Comparison of ENCODE assay signal across 2 cellular contexts in the genomic region with DNA sequence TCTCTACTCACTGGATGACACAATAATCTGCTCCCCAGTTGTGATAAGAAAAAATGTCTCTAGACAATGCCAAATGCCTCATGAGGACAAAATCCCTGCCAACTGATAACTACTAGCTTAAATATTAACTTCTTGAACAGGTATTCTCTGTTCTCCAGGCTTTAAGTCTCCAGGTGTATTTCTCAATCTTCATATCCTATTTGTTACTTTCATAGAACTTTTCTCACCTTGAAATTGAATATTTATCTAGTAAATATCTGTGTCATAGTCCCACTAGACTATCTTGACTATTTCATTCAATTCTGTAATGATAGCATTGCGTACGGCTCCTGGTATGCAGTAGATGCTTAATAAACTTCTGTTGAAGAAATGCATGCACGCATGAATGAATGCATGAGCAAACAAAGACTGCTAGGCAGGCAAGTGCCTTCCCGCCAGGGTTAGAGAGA.
A peak's percentile ranks its signal among the peaks of the same experiment; 100 is the strongest.
TF ChIP-seq lines count a peak whose summit lies in the region.

No MANE protein-coding gene starts in this region.

TF ChIP-seq in K562, 482 proteins besides CTCF, POLR2A, EP300 and RAD21:
- TF ChIP-seq ZNF551 (CRISPR knock-in tag; IDR thresholded peaks at IDR 0.05) (no peak), TCFL5 (CRISPR knock-in tag; conservative IDR thresholded peaks at IDR 0.05) (no peak), ZNF24 (IDR thresholded peaks at IDR 0.05) (0 out of 2 replicates have a peak, but pooled peaks have one; percentile 44), ZNF766 (CRISPR knock-in tag; conservative IDR thresholded peaks at IDR 0.05) (no peak), NFIC (IDR thresholded peaks at IDR 0.05) (no peak), SMAD2 (IDR thresholded peaks at IDR 0.05; ENCODE audit: low read depth, low read length) (no peak), WHSC1 (IDR thresholded peaks at IDR 0.05; ENCODE audit: low read length) (no peak), ARID3A (IDR thresholded peaks at IDR 0.05; ENCODE audit: borderline replicate concordance, low read depth, low read length) (no peak)

TF ChIP-seq in HepG2, 621 proteins besides CTCF, POLR2A, EP300 and RAD21 (continues in another document):
- TF ChIP-seq CREB1 (IDR thresholded peaks at IDR 0.05) = no peak
- peak; percentile 72 for TF ChIP-seq CREB1 (CRISPR knock-in tag; IDR thresholded peaks at IDR 0.05)
- no peak for TF ChIP-seq THYN1 (CRISPR knock-in tag; IDR thresholded peaks at IDR 0.05; ENCODE audit: borderline replicate concordance, low read depth)
- peak; percentile 17; the same call in 1 of the 2 replicates for TF ChIP-seq RARA (CRISPR knock-in tag; IDR thresholded peaks at IDR 0.05)
- TF ChIP-seq SOX6 (IDR thresholded peaks at IDR 0.05) = no peak
- peak; percentile 97 for TF ChIP-seq SOX6 (CRISPR knock-in tag; IDR thresholded peaks at IDR 0.05)
- TF ChIP-seq ARID5B (CRISPR knock-in tag; IDR thresholded peaks at IDR 0.05) = peak; percentile 77
- TF ChIP-seq CEBPG (CRISPR knock-in tag; IDR thresholded peaks at IDR 0.05) = peak; percentile 67; the same call in 1 of the 2 replicates
- 0 out of 2 replicates have a peak, but pooled peaks have one; percentile 19 for TF ChIP-seq ZBTB33 (CRISPR knock-in tag; IDR thresholded peaks at IDR 0.05)
- TF ChIP-seq ZNF124 (CRISPR knock-in tag; IDR thresholded peaks at IDR 0.05) = peak; percentile 25; the same call in 1 of the 2 replicates
- TF ChIP-seq ZEB1 (IDR thresholded peaks at IDR 0.05; ENCODE audit: insufficient replicate concordance, low read depth) = peak; percentile 77
- peak; percentile 80; the same call in 1 of the 2 replicates for TF ChIP-seq GFI1 (CRISPR knock-in tag; IDR thresholded peaks at IDR 0.05; ENCODE audit: borderline replicate concordance)
- TF ChIP-seq JUNB (CRISPR knock-in tag; IDR thresholded peaks at IDR 0.05; ENCODE audit: borderline replicate concordance) = no peak
- TF ChIP-seq FOXA3 (CRISPR knock-in tag; IDR thresholded peaks at IDR 0.05) = 0 out of 2 replicates have a peak, but pooled peaks have one; percentile 41
- peak; percentile 96 for TF ChIP-seq HNF1A (IDR thresholded peaks at IDR 0.05; ENCODE audit: low read depth)
- TF ChIP-seq HNF1A (CRISPR knock-in tag; IDR thresholded peaks at IDR 0.05; ENCODE audit: borderline replicate concordance) = peak; percentile 84; the same call in 1 of the 2 replicates
- TF ChIP-seq FOSL2 (CRISPR knock-in tag; IDR thresholded peaks at IDR 0.05) = peak; percentile 25; the same call in 1 of the 2 replicates
- TF ChIP-seq ZBTB21 (CRISPR knock-in tag; IDR thresholded peaks at IDR 0.05) = peak; percentile 68; the same call in 1 of the 2 replicates
- TF ChIP-seq ZBTB2 (CRISPR knock-in tag; IDR thresholded peaks at IDR 0.05; ENCODE audit: low read depth) = no peak
- peak; percentile 58 for TF ChIP-seq PHF21A (CRISPR knock-in tag; IDR thresholded peaks at IDR 0.05)
- TF ChIP-seq NCOR1 (IDR thresholded peaks at IDR 0.05; ENCODE audit: borderline replicate concordance, low read length) = peak; percentile 64; the same call in 1 of the 2 replicates
- TF ChIP-seq CEBPB (IDR thresholded peaks at IDR 0.05; ENCODE audit: borderline replicate concordance, low read depth, low read length) = peak; percentile 24; the same call in 1 of the 2 replicates
- no peak; the same call in 1 of the 2 replicates for TF ChIP-seq SOX13 (IDR thresholded peaks at IDR 0.05)
- peak in 1 of 2 experiments; percentile 97; a peak in 2 of 4 replicates for TF ChIP-seq SOX13 (CRISPR knock-in tag; conservative IDR thresholded peaks at IDR 0.05 in 1 of 2, IDR thresholded peaks at IDR 0.05 in 1 of 2)
- TF ChIP-seq ZNF607 (CRISPR knock-in tag; IDR thresholded peaks at IDR 0.05; ENCODE audit: borderline replicate concordance) = no peak
- peak; percentile 63 for TF ChIP-seq TEAD3 (CRISPR knock-in tag; optimal IDR thresholded peaks at IDR 0.05; ENCODE audit: borderline replicate concordance)
- peak; percentile 57; the same call in 1 of the 2 replicates for TF ChIP-seq ISL2 (CRISPR knock-in tag; IDR thresholded peaks at IDR 0.05)
- no peak for TF ChIP-seq FOXP1 (IDR thresholded peaks at IDR 0.05)
- TF ChIP-seq FOXP1 (CRISPR knock-in tag; IDR thresholded peaks at IDR 0.05) = peak; percentile 33; the same call in 1 of the 2 replicates
- TF ChIP-seq ZNF24 (IDR thresholded peaks at IDR 0.05) = peak; percentile 95
- peak; percentile 87 for TF ChIP-seq ZMYM3 (CRISPR knock-in tag; IDR thresholded peaks at IDR 0.05)
- peak; percentile 44; the same call in 1 of the 2 replicates for TF ChIP-seq PITX1 (CRISPR knock-in tag; IDR thresholded peaks at IDR 0.05)
- peak; percentile 31; the same call in 1 of the 2 replicates for TF ChIP-seq ZSCAN9 (CRISPR knock-in tag; IDR thresholded peaks at IDR 0.05; ENCODE audit: borderline replicate concordance)
- peak; percentile 19; the same call in 1 of the 2 replicates for TF ChIP-seq RXRB (CRISPR knock-in tag; IDR thresholded peaks at IDR 0.05; ENCODE audit: borderline replicate concordance)
- TF ChIP-seq TFE3 (CRISPR knock-in tag; IDR thresholded peaks at IDR 0.05) = no peak
- TF ChIP-seq BCL6 (CRISPR knock-in tag; IDR thresholded peaks at IDR 0.05) = peak; percentile 77
- peak; percentile 70 for TF ChIP-seq TBX2 (CRISPR knock-in tag; IDR thresholded peaks at IDR 0.05; ENCODE audit: borderline replicate concordance)
- peak; percentile 79; the same call in 1 of the 2 replicates for TF ChIP-seq GATA4 (IDR thresholded peaks at IDR 0.05; ENCODE audit: borderline replicate concordance, low read depth)
- TF ChIP-seq ZNF710 (CRISPR knock-in tag; IDR thresholded peaks at IDR 0.05; ENCODE audit: borderline replicate concordance) = no peak
- TF ChIP-seq TCF7 (IDR thresholded peaks at IDR 0.05; ENCODE audit: low read depth) = 0 out of 2 replicates have a peak, but pooled peaks have one; percentile 38
- TF ChIP-seq NR2F6 (IDR thresholded peaks at IDR 0.05) = peak; percentile 54
- TF ChIP-seq NR2F6 (CRISPR knock-in tag; IDR thresholded peaks at IDR 0.05) = no peak
- 0 out of 2 replicates have a peak, but pooled peaks have one; percentile 31 for TF ChIP-seq TGIF2 (CRISPR knock-in tag; IDR thresholded peaks at IDR 0.05)
- TF ChIP-seq DPF2 (CRISPR knock-in tag; IDR thresholded peaks at IDR 0.05; ENCODE audit: borderline replicate concordance, low read depth) = 0 out of 2 replicates have a peak, but pooled peaks have one; percentile 10
- peak; percentile 47; the same call in 1 of the 2 replicates for TF ChIP-seq KAT7 (CRISPR knock-in tag; IDR thresholded peaks at IDR 0.05; ENCODE audit: borderline replicate concordance)
- TF ChIP-seq HOXA7 (CRISPR knock-in tag; IDR thresholded peaks at IDR 0.05) = no peak
- 0 out of 2 replicates have a peak, but pooled peaks have one; percentile 22 for TF ChIP-seq KMT2B (CRISPR knock-in tag; IDR thresholded peaks at IDR 0.05)
- TF ChIP-seq HNF4A (CRISPR knock-in tag; IDR thresholded peaks at IDR 0.05) = 0 out of 2 replicates have a peak, but pooled peaks have one; percentile 37
- peak; percentile 73 for TF ChIP-seq KDM1A (CRISPR knock-in tag; IDR thresholded peaks at IDR 0.05)
